14 cellular contexts compared by ENCODE assay signal in genomic region chr1:61450454-61451213, GRCh38.
DNase-seq lines count a peak whose midpoint lies in the region; ATAC-seq and TF ChIP-seq lines count a peak whose summit lies in the region.
"Had no signal": no experiment of that assay in that cellular context is flagged by ENCODE, and none has a peak within 500 bp of the region (broad histone marks: within the 10 kb centered on the region; RNA-seq: fewer than 3 reads in every experiment).

No MANE protein-coding gene starts in this region.

- H3K36me3 ChIP-seq in mucosa of descending colon (ENCODE audit: low read depth): no peaks in the 10 kb centered on the region

- peaks cover 3% of the 10 kb centered on the region for H3K36me3 Mint-ChIP-seq in type B pancreatic cell

- peak; percentile 6 for ATAC-seq in esophagus mucosa
- peak; percentile 87 for ATAC-seq in mucosa of descending colon
- no peak for ATAC-seq in HG02938 (IDR thresholded peaks at IDR 0.05; ENCODE audit: unreplicated experiment)

- intact Hi-C loops in mucosa of descending colon (cut with DNase I, micrococcal nuclease): loop anchor here (10.0 kb wide), 2 partner anchors 396 to 406 kb away; no protein-coding TSS in a partner anchor

- peak overlapping the region; percentile 22 for H3K4me3 Mint-ChIP-seq in type B pancreatic cell
- H3K4me3 Mint-ChIP-seq: stimulated activated naive CD8-positive, alpha-beta T cell treated with anti-CD3 and anti-CD28 coated beads, Interleukin-15, Interleukin-2, amounts not matched to agents 100 ng/mL and 50 ng/mL, for 24 hours had no signal

- H3K9me3 ChIP-seq in mucosa of descending colon: no peaks in the 10 kb centered on the region

- peaks cover 79% of the 10 kb centered on the region for H3K4me1 Mint-ChIP-seq in type B pancreatic cell (ENCODE audit: unreplicated experiment)

- H3K27me3 Mint-ChIP-seq in type B pancreatic cell: peaks cover 3% of the 10 kb centered on the region
- H3K27me3 Mint-ChIP-seq: stimulated activated naive CD8-positive, alpha-beta T cell treated with anti-CD3 and anti-CD28 coated beads, Interleukin-15, Interleukin-2, amounts not matched to agents 100 ng/mL and 50 ng/mL, for 24 hours had no signal

- no peaks in the 10 kb centered on the region for H3K9me3 Mint-ChIP-seq in type B pancreatic cell
- H3K9me3 Mint-ChIP-seq: stimulated activated naive CD8-positive, alpha-beta T cell treated with anti-CD3 and anti-CD28 coated beads, Interleukin-15, Interleukin-2, amounts not matched to agents 100 ng/mL and 50 ng/mL, for 24 hours had no signal

- H3K4me3 ChIP-seq in mucosa of descending colon: no peak overlapping the region

- peak overlapping the region; percentile 91 for H3K27ac Mint-ChIP-seq in type B pancreatic cell
- H3K27ac Mint-ChIP-seq: stimulated activated naive CD8-positive, alpha-beta T cell treated with anti-CD3 and anti-CD28 coated beads, Interleukin-15, Interleukin-2, amounts not matched to agents 100 ng/mL and 50 ng/mL, for 24 hours had no signal

- DNase-seq in NOMO-1 treated with dmso at 0.1 percent for 144 hours (lab: John Stamatoyannopoulos, UW; ENCODE audit: unreplicated experiment) (peak; percentile 33), mucosa of descending colon (peak; percentile 63 to 75 (median 69)), type B pancreatic cell (ENCODE audit: extremely low spot score, unreplicated experiment) (no peak), amniotic stem cell (lab: John Stamatoyannopoulos, UW) (no peak), medulla oblongata (ENCODE audit: extremely low spot score) (no peak), iPS-NIHi11 (ENCODE audit: low spot score) (no peak)
- DNase-seq: activated CD4-positive, alpha-beta T cell treated with anti-CD3 and anti-CD28 coated beads for 1 hour; activated naive CD4-positive, alpha-beta T cell treated with Interleukin-2 at 50 U/mL for 16 hours; DMS153; mesenchymal stem cell; SIG-M5 had no signal

- peaks cover 38% of the 10 kb centered on the region for H3K4me1 ChIP-seq in mucosa of descending colon (ENCODE audit: low read depth)

- TF ChIP-seq CTCF in mucosa of descending colon (IDR thresholded peaks at IDR 0.05) (no peak), type B pancreatic cell (conservative IDR thresholded peaks at IDR 0.05) (no peak)

Comparison
In these comparisons a context has a peak if more than half of its experiments do, and no peak if none do; other contexts are left out.
1. DNase-seq: peak in NOMO-1 treated with dmso at 0.1 percent for 144 hours (single experiment) and mucosa of descending colon (3 of 3); none in type B pancreatic cell (single experiment), amniotic stem cell (single experiment), medulla oblongata (single experiment) and iPS-NIHi11 (single experiment).